1 cellular context compared by ENCODE assay signal in the genomic region with DNA sequence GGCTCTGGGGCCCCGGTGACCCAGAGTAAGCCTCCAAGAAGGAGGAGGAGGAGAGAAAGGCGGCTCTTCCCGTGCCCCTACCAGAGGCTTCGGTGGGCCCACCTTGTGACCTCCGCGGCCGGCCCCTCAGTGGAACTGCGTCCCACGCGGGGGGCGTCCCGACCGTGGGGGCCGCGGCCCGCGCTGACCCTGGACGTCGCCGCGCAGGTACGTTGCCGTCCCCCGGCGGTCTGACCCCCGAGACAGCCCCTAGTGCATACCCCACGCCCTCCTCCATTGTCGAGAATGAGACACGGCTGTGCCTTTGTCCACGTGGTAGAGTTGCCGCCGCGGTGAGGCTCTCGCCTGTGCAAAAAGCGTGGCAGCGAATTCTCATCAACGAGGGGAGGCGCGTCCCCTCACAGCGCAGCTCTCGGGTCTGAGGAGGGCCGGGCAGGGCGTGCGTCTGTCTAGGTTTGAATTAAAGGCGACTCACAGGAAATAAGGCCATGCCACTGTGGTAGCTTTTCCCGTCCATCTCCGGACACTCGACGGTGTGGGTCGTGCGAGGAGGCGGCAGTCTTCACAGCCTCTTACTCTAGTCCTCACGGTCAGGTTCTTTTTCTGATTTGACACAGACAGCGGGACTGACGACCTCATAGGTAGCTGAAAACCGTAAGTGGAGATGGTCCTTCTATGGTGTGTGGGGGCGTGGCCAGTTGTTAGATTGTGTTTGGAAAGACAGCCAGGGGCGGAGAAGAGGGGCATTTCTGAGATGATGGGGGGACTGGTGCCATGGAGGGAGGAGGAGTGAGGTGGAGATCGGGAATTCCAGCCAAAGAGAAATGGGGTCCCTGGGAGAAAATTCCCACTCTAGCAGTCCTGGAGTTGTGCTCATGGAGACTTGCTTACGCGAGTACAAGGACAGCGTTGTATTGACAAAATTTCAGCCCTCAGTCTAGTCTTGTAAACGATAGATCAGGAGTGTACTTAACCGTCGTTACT.
TF ChIP-seq lines count a peak whose summit lies in the region.

No MANE protein-coding gene starts in this region.

TF ChIP-seq in H1, 55 proteins besides CTCF, POLR2A, EP300 and RAD21:
- TF ChIP-seq, protein P1, sequence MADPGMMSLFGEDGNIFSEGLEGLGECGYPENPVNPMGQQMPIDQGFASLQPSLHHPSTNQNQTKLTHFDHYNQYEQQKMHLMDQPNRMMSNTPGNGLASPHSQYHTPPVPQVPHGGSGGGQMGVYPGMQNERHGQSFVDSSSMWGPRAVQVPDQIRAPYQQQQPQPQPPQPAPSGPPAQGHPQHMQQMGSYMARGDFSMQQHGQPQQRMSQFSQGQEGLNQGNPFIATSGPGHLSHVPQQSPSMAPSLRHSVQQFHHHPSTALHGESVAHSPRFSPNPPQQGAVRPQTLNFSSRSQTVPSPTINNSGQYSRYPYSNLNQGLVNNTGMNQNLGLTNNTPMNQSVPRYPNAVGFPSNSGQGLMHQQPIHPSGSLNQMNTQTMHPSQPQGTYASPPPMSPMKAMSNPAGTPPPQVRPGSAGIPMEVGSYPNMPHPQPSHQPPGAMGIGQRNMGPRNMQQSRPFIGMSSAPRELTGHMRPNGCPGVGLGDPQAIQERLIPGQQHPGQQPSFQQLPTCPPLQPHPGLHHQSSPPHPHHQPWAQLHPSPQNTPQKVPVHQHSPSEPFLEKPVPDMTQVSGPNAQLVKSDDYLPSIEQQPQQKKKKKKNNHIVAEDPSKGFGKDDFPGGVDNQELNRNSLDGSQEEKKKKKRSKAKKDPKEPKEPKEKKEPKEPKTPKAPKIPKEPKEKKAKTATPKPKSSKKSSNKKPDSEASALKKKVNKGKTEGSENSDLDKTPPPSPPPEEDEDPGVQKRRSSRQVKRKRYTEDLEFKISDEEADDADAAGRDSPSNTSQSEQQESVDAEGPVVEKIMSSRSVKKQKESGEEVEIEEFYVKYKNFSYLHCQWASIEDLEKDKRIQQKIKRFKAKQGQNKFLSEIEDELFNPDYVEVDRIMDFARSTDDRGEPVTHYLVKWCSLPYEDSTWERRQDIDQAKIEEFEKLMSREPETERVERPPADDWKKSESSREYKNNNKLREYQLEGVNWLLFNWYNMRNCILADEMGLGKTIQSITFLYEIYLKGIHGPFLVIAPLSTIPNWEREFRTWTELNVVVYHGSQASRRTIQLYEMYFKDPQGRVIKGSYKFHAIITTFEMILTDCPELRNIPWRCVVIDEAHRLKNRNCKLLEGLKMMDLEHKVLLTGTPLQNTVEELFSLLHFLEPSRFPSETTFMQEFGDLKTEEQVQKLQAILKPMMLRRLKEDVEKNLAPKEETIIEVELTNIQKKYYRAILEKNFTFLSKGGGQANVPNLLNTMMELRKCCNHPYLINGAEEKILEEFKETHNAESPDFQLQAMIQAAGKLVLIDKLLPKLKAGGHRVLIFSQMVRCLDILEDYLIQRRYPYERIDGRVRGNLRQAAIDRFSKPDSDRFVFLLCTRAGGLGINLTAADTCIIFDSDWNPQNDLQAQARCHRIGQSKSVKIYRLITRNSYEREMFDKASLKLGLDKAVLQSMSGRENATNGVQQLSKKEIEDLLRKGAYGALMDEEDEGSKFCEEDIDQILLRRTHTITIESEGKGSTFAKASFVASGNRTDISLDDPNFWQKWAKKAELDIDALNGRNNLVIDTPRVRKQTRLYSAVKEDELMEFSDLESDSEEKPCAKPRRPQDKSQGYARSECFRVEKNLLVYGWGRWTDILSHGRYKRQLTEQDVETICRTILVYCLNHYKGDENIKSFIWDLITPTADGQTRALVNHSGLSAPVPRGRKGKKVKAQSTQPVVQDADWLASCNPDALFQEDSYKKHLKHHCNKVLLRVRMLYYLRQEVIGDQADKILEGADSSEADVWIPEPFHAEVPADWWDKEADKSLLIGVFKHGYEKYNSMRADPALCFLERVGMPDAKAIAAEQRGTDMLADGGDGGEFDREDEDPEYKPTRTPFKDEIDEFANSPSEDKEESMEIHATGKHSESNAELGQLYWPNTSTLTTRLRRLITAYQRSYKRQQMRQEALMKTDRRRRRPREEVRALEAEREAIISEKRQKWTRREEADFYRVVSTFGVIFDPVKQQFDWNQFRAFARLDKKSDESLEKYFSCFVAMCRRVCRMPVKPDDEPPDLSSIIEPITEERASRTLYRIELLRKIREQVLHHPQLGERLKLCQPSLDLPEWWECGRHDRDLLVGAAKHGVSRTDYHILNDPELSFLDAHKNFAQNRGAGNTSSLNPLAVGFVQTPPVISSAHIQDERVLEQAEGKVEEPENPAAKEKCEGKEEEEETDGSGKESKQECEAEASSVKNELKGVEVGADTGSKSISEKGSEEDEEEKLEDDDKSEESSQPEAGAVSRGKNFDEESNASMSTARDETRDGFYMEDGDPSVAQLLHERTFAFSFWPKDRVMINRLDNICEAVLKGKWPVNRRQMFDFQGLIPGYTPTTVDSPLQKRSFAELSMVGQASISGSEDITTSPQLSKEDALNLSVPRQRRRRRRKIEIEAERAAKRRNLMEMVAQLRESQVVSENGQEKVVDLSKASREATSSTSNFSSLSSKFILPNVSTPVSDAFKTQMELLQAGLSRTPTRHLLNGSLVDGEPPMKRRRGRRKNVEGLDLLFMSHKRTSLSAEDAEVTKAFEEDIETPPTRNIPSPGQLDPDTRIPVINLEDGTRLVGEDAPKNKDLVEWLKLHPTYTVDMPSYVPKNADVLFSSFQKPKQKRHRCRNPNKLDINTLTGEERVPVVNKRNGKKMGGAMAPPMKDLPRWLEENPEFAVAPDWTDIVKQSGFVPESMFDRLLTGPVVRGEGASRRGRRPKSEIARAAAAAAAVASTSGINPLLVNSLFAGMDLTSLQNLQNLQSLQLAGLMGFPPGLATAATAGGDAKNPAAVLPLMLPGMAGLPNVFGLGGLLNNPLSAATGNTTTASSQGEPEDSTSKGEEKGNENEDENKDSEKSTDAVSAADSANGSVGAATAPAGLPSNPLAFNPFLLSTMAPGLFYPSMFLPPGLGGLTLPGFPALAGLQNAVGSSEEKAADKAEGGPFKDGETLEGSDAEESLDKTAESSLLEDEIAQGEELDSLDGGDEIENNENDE (IDR thresholded peaks at IDR 0.05; ENCODE audit: insufficient replicate concordance, low read length), result no peak
- TF ChIP-seq KDM4A (IDR thresholded peaks at IDR 0.05; ENCODE audit: low read depth, low read length, severe bottlenecking) (peak; percentile 86), RXRA (IDR thresholded peaks at IDR 0.05; ENCODE audit: insufficient read depth, low read depth, low read length) (no peak), SAP30 (IDR thresholded peaks at IDR 0.05; ENCODE audit: insufficient read depth, insufficient replicate concordance, low read length) (peak; percentile 92), SIN3A (conservative IDR thresholded peaks at IDR 0.05 in 1 of 2, IDR thresholded peaks at IDR 0.05 in 1 of 2; ENCODE audit: low read depth in 1 of 2, low read length in 2 of 2) (peak in 1 of 2 experiments; percentile 72; a peak in 2 of 4 replicates), GABPA (IDR thresholded peaks at IDR 0.05; ENCODE audit: borderline replicate concordance, insufficient read depth, low read length) (no peak)
- TF ChIP-seq, protein P2, sequence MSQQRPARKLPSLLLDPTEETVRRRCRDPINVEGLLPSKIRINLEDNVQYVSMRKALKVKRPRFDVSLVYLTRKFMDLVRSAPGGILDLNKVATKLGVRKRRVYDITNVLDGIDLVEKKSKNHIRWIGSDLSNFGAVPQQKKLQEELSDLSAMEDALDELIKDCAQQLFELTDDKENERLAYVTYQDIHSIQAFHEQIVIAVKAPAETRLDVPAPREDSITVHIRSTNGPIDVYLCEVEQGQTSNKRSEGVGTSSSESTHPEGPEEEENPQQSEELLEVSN (IDR thresholded peaks at IDR 0.05), result 0 out of 2 replicates have a peak, but pooled peaks have one; percentile 29
TF ChIP-seq in H1: peak in this region for 4.
